In the genomic region with DNA sequence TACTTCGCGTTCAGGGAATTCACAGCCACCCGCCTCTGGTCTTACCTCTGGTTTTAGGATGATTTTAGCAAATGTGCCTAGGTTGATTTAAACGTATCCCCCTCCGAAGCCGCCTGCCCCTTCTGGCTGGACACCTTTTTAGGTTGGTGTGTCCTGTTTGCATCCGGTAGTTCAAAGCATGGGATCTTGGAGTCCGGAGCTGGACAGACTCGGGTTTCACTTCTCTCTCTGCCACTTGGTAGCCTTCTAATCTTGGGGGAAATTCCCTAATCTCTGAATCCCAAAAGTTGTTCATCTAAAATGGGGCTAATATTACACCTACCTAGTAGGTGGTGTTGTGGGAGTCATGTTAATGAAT, we compare ENCODE assay signal across 8 cellular contexts. TPM values are rescaled to one million over a fixed set of nuclear protein-coding genes. Genes with fewer than 3 reads are reported as not detected.
DNase-seq lines count a peak whose midpoint lies in the region; ATAC-seq and TF ChIP-seq lines count a peak whose summit lies in the region.

No MANE protein-coding gene starts in this region.

- H2AFZ ChIP-seq in mammary epithelial cell (ENCODE audit: low read depth, low read length): peak overlapping the region; percentile 97

- H3K27me3 Mint-ChIP-seq in naive thymus-derived CD8-positive, alpha-beta T cell: no peaks in the 10 kb centered on the region

- CTCF ChIA-PET in mammary epithelial cell (lab: Charles Lee; ENCODE audit: low non-redundant PET): no interaction called here

- H3K36me3 ChIP-seq in cardiac muscle cell (peaks cover 7% of the 10 kb centered on the region), mammary epithelial cell (ENCODE audit: insufficient read depth, low read length) (peaks cover 6% of the 10 kb centered on the region)

- peaks cover 22 to 30% (median 28%) of the 10 kb centered on the region in 4 donors for H3K4me1 Mint-ChIP-seq in naive thymus-derived CD8-positive, alpha-beta T cell

- no peak overlapping the region for H3K27ac ChIP-seq in cardiac muscle cell
- peak overlapping the region; percentile 87 for H3K27ac ChIP-seq in HL-60 (replicated peaks)
- H3K27ac ChIP-seq in mammary epithelial cell (ENCODE audit: insufficient read depth, low read depth, low read length): peak overlapping the region; percentile 73

- peak overlapping the region; percentile 78 for H3K4me2 ChIP-seq in mammary epithelial cell (ENCODE audit: insufficient read depth, low read depth, low read length)

- H3K4me3 Mint-ChIP-seq in naive thymus-derived CD8-positive, alpha-beta T cell: peak overlapping the region; percentile 90 to 97 (median 95)

- intact Hi-C loops in Right ventricle myocardium superior (cut with DNase I) (no loop called here), mammary epithelial cell (cut with micrococcal nuclease) (loop anchor here (1.0 to 5.0 kb wide), 2 partner anchors 90 to 347 kb away; partner anchors contain the start of genes HAPLN3 and POLG), posterior cingulate gyrus (cut with DNase I) (loop anchor here (5.0 kb wide), 1 partner anchor 37 kb away; no protein-coding TSS in a partner anchor)

- ATAC-seq in Right ventricle myocardium superior (ENCODE audit: poor library complexity): no peak
- ATAC-seq in naive thymus-derived CD8-positive, alpha-beta T cell: no peak

- H3K9me3 Mint-ChIP-seq in naive thymus-derived CD8-positive, alpha-beta T cell: no peaks in the 10 kb centered on the region

- H3K9me3 ChIP-seq in cardiac muscle cell (ENCODE audit: low read depth) (no peaks in the 10 kb centered on the region), mammary epithelial cell (replicated peaks; ENCODE audit: insufficient read depth, low read length) (peaks cover under 1% of the 10 kb centered on the region)

- TF ChIP-seq CTCF in cardiac muscle cell (IDR thresholded peaks at IDR 0.05; ENCODE audit: low read depth, low read length) (no peak), HL-60 (IDR thresholded peaks at IDR 0.05; ENCODE audit: insufficient read depth, low read length) (no peak), mammary epithelial cell (conservative IDR thresholded peaks at IDR 0.05 in 1 of 2, IDR thresholded peaks at IDR 0.05 in 1 of 2; ENCODE audit: extremely low read depth in 1 of 2, insufficient read depth in 1 of 2, low read depth in 1 of 2, low read length in 2 of 2) (no peak)

- dilution Hi-C loops in mammary epithelial cell (cut with HindIII; ENCODE audit: low sequenced_read_pairs): no loop called here

- H3K4me1 ChIP-seq in cardiac muscle cell (ENCODE audit: low read depth) (peaks cover 6% of the 10 kb centered on the region), mammary epithelial cell (ENCODE audit: insufficient read depth, low read length) (peaks cover 14% of the 10 kb centered on the region)

- in situ Hi-C loops in mammary epithelial cell (cut with MboI; ENCODE audit: low sequenced_read_pairs in 2 of 2): no loop called here

- BruUV-seq in mammary epithelial cell (replicated peaks; lab: Mats Ljungman, UMichigan): no TSS peak

- WGBS in mammary epithelial cell (ENCODE audit: low coverage, missing lambda C conversion rate): 0% methylated on average over 9 of the region's 9 CpGs

- H3K4me3 ChIP-seq in cardiac muscle cell (peak overlapping the region; percentile 74), HL-60 (replicated peaks; ENCODE audit: insufficient read depth, low read length) (peak overlapping the region; percentile 88), mammary epithelial cell (replicated peaks in 1 of 3; ENCODE audit: insufficient read depth in 1 of 3, low read depth in 2 of 3, low read length in 3 of 3) (peak overlapping the region; percentile 79 to 93 (median 85))

- POLR2A ChIA-PET in naive thymus-derived CD8-positive, alpha-beta T cell (lab: Charles Lee): interaction anchor here (0.6 to 2.0 kb wide), 3 partner anchors 61 to 91 kb away, joined by 3 to 7 read pairs (median 4); partner anchors contain the start of gene POLG

- peak overlapping the region; percentile 87 for H3K9ac ChIP-seq in mammary epithelial cell (ENCODE audit: insufficient read depth, low read length)

- H3K36me3 Mint-ChIP-seq in naive thymus-derived CD8-positive, alpha-beta T cell: peaks cover 0 to 9% (median 9%) of the 10 kb centered on the region in 3 donors

- H3K79me2 ChIP-seq in mammary epithelial cell (ENCODE audit: insufficient read depth, low read length): peaks cover 39% of the 10 kb centered on the region

- no peaks in the 10 kb centered on the region for H3K27me3 ChIP-seq in cardiac muscle cell
- H3K27me3 ChIP-seq in HL-60 (ENCODE audit: insufficient read depth, poor library complexity, severe bottlenecking): no peaks in the 10 kb centered on the region
- H3K27me3 ChIP-seq in mammary epithelial cell (ENCODE audit: insufficient read depth, low read length): no peaks in the 10 kb centered on the region

- peak overlapping the region; percentile 61 to 93 (median 86) for H3K27ac Mint-ChIP-seq in naive thymus-derived CD8-positive, alpha-beta T cell

- H4K20me1 ChIP-seq in mammary epithelial cell (ENCODE audit: insufficient read depth, low read length): no peaks in the 10 kb centered on the region

- DNase-seq in cardiac muscle cell (ENCODE audit: low read depth in 1 of 2, low spot score in 1 of 2): peak in 1 of 2 donors; percentile 3
- no peak for DNase-seq in Right ventricle myocardium superior
- DNase-seq in HL-60 (ENCODE audit: low read depth in 1 of 2, low spot score in 1 of 2): no peak
- DNase-seq in mammary epithelial cell: no peak
- no peak for DNase-seq in naive thymus-derived CD8-positive, alpha-beta T cell
- DNase-seq in stimulated activated CD4-positive, alpha-beta T cell treated with anti-CD3 and anti-CD28 coated beads, Interleukin-4, amount 100 ng/mL, for 1 hour: no peak
- DNase-seq in stimulated activated naive CD4-positive, alpha-beta T cell treated with Interleukin-2 at 50 U/mL for 16 hours (lab: John Stamatoyannopoulos, UW): no peak
- no peak for DNase-seq in posterior cingulate gyrus

RNA-seq across cellular contexts. Expression of gene FANCI, which starts 0.7 kb away (rescaled TPM):
- total RNA-seq in cardiac muscle cell: 11.3 and 22.8 TPM in 2 replicates
- 13.3 and 37.7 TPM in 2 replicates for polyA plus RNA-seq in cardiac muscle cell
- 3.6 TPM for total RNA-seq in Right ventricle myocardium superior
- 10 to 100 TPM; 17.3 to 65.8 TPM for total RNA-seq in mammary epithelial cell
- 34.4 TPM for polyA plus RNA-seq in mammary epithelial cell
- 43.7 TPM for polyA minus RNA-seq in mammary epithelial cell
- total RNA-seq in naive thymus-derived CD8-positive, alpha-beta T cell: 1 to 10 TPM; 8.5 to 9.4 TPM
- polyA plus RNA-seq in naive thymus-derived CD8-positive, alpha-beta T cell: 1 to 10 TPM; 3.1 to 4.9 (median 4.4) TPM

RNA-seq across cellular contexts. Expression of gene RLBP1, which starts 23.1 kb away (rescaled TPM):
- not detected in 2 replicates for total RNA-seq in cardiac muscle cell
- 0.40 TPM in 1 of 2 replicates, not detected in the other for polyA plus RNA-seq in cardiac muscle cell
- not detected for total RNA-seq in Right ventricle myocardium superior
- under 1 TPM in 1 of 2 donors, not detected in 1; 0.17 TPM for total RNA-seq in mammary epithelial cell
- 0.23 TPM for polyA plus RNA-seq in mammary epithelial cell
- polyA minus RNA-seq in mammary epithelial cell: not detected
- total RNA-seq in naive thymus-derived CD8-positive, alpha-beta T cell: not detected
- polyA plus RNA-seq in naive thymus-derived CD8-positive, alpha-beta T cell: not detected
